Comparison of ENCODE assay signal across 1 cellular context in genomic region chr21:46091118-46091517, GRCh38.
TF ChIP-seq lines count a peak whose summit lies in the region.

No MANE protein-coding gene starts in this region.

TF ChIP-seq in HEK293, 187 proteins besides CTCF, POLR2A, EP300 and RAD21 (continued from another document and continues in another):
- TF ChIP-seq ZBTB6 (tag by site-specific recombination; IDR thresholded peaks at IDR 0.05) (no peak), ZNF558 (tag by site-specific recombination; IDR thresholded peaks at IDR 0.05) (no peak), ZNF692 (tag by site-specific recombination; IDR thresholded peaks at IDR 0.05) (no peak), ZBTB26 (tag by site-specific recombination; optimal IDR thresholded peaks at IDR 0.05) (peak; percentile 9), ZBTB20 (tag by site-specific recombination; IDR thresholded peaks at IDR 0.05) (no peak), ZNF223 (tag by site-specific recombination; IDR thresholded peaks at IDR 0.05) (no peak), ZNF433 (tag by site-specific recombination; IDR thresholded peaks at IDR 0.05; ENCODE audit: low read depth) (peak; percentile 9; the same call in 1 of the 2 replicates), ZNF677 (tag by site-specific recombination; IDR thresholded peaks at IDR 0.05) (no peak), GLIS2 (tag by site-specific recombination; IDR thresholded peaks at IDR 0.05) (no peak), ZNF560 (tag by site-specific recombination; IDR thresholded peaks at IDR 0.05; ENCODE audit: borderline replicate concordance) (no peak), ZNF529 (tag by site-specific recombination; IDR thresholded peaks at IDR 0.05; ENCODE audit: insufficient replicate concordance) (no peak), PRDM2 (tag by site-specific recombination; IDR thresholded peaks at IDR 0.05; ENCODE audit: borderline replicate concordance) (no peak), ZNF571 (tag by site-specific recombination; IDR thresholded peaks at IDR 0.05) (no peak), ZNF510 (tag by site-specific recombination; IDR thresholded peaks at IDR 0.05; ENCODE audit: insufficient replicate concordance) (no peak), ZNF350 (tag by site-specific recombination; IDR thresholded peaks at IDR 0.05) (no peak), ZNF324 (tag by site-specific recombination; IDR thresholded peaks at IDR 0.05) (no peak), ZXDB (tag by site-specific recombination; IDR thresholded peaks at IDR 0.05) (no peak), ZNF132 (tag by site-specific recombination; IDR thresholded peaks at IDR 0.05; ENCODE audit: borderline replicate concordance) (no peak), KLF1 (tag by site-specific recombination; IDR thresholded peaks at IDR 0.05) (no peak), KLF16 (tag by site-specific recombination; IDR thresholded peaks at IDR 0.05) (no peak), PRDM1 (tag by site-specific recombination; IDR thresholded peaks at IDR 0.05) (no peak), ZNF585B (tag by site-specific recombination; IDR thresholded peaks at IDR 0.05) (no peak), ZNF140 (tag by site-specific recombination; IDR thresholded peaks at IDR 0.05) (no peak), ZNF311 (tag by site-specific recombination; IDR thresholded peaks at IDR 0.05; ENCODE audit: borderline replicate concordance) (peak; percentile 80; the same call in 1 of the 2 replicates), ZNF549 (tag by site-specific recombination; IDR thresholded peaks at IDR 0.05) (no peak), ZNF670 (tag by site-specific recombination; IDR thresholded peaks at IDR 0.05; ENCODE audit: low read depth) (0 out of 2 replicates have a peak, but pooled peaks have one; percentile 42), ZNF639 (tag by site-specific recombination; IDR thresholded peaks at IDR 0.05) (no peak), KLF17 (tag by site-specific recombination; IDR thresholded peaks at IDR 0.05) (no peak), ZFP37 (tag by site-specific recombination; IDR thresholded peaks at IDR 0.05) (no peak), ZNF473 (tag by site-specific recombination; IDR thresholded peaks at IDR 0.05) (peak; percentile 83), ZNF600 (tag by site-specific recombination; IDR thresholded peaks at IDR 0.05) (no peak), OSR2 (tag by site-specific recombination; IDR thresholded peaks at IDR 0.05) (no peak), ZNF302 (tag by site-specific recombination; IDR thresholded peaks at IDR 0.05; ENCODE audit: low read depth) (no peak), ZBTB8A (tag by site-specific recombination; IDR thresholded peaks at IDR 0.05) (no peak), ZNF391 (tag by site-specific recombination; IDR thresholded peaks at IDR 0.05; ENCODE audit: borderline replicate concordance, low read depth) (no peak), KLF9 (tag by site-specific recombination; IDR thresholded peaks at IDR 0.05; ENCODE audit: low read depth) (no peak)
- TF ChIP-seq, protein P1, sequence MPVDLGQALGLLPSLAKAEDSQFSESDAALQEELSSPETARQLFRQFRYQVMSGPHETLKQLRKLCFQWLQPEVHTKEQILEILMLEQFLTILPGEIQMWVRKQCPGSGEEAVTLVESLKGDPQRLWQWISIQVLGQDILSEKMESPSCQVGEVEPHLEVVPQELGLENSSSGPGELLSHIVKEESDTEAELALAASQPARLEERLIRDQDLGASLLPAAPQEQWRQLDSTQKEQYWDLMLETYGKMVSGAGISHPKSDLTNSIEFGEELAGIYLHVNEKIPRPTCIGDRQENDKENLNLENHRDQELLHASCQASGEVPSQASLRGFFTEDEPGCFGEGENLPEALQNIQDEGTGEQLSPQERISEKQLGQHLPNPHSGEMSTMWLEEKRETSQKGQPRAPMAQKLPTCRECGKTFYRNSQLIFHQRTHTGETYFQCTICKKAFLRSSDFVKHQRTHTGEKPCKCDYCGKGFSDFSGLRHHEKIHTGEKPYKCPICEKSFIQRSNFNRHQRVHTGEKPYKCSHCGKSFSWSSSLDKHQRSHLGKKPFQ (tag by site-specific recombination; IDR thresholded peaks at IDR 0.05) = no peak
- TF ChIP-seq, protein P2, sequence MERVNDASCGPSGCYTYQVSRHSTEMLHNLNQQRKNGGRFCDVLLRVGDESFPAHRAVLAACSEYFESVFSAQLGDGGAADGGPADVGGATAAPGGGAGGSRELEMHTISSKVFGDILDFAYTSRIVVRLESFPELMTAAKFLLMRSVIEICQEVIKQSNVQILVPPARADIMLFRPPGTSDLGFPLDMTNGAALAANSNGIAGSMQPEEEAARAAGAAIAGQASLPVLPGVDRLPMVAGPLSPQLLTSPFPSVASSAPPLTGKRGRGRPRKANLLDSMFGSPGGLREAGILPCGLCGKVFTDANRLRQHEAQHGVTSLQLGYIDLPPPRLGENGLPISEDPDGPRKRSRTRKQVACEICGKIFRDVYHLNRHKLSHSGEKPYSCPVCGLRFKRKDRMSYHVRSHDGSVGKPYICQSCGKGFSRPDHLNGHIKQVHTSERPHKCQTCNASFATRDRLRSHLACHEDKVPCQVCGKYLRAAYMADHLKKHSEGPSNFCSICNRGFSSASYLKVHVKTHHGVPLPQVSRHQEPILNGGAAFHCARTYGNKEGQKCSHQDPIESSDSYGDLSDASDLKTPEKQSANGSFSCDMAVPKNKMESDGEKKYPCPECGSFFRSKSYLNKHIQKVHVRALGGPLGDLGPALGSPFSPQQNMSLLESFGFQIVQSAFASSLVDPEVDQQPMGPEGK (tag by site-specific recombination; IDR thresholded peaks at IDR 0.05) = no peak
- TF ChIP-seq, protein P3, sequence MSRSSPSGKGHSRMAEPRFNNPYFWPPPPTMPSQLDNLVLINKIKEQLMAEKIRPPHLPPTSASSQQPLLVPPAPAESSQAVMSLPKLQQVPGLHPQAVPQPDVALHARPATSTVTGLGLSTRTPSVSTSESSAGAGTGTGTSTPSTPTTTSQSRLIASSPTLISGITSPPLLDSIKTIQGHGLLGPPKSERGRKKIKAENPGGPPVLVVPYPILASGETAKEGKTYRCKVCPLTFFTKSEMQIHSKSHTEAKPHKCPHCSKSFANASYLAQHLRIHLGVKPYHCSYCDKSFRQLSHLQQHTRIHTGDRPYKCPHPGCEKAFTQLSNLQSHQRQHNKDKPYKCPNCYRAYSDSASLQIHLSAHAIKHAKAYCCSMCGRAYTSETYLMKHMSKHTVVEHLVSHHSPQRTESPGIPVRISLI (tag by site-specific recombination; IDR thresholded peaks at IDR 0.05) = no peak
- TF ChIP-seq, protein P4, sequence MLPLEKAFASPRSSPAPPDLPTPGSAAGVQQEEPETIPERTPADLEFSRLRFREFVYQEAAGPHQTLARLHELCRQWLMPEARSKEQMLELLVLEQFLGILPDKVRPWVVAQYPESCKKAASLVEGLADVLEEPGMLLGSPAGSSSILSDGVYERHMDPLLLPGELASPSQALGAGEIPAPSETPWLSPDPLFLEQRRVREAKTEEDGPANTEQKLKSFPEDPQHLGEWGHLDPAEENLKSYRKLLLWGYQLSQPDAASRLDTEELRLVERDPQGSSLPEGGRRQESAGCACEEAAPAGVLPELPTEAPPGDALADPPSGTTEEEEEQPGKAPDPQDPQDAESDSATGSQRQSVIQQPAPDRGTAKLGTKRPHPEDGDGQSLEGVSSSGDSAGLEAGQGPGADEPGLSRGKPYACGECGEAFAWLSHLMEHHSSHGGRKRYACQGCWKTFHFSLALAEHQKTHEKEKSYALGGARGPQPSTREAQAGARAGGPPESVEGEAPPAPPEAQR (tag by site-specific recombination; IDR thresholded peaks at IDR 0.05) = no peak
